In the genomic region with DNA sequence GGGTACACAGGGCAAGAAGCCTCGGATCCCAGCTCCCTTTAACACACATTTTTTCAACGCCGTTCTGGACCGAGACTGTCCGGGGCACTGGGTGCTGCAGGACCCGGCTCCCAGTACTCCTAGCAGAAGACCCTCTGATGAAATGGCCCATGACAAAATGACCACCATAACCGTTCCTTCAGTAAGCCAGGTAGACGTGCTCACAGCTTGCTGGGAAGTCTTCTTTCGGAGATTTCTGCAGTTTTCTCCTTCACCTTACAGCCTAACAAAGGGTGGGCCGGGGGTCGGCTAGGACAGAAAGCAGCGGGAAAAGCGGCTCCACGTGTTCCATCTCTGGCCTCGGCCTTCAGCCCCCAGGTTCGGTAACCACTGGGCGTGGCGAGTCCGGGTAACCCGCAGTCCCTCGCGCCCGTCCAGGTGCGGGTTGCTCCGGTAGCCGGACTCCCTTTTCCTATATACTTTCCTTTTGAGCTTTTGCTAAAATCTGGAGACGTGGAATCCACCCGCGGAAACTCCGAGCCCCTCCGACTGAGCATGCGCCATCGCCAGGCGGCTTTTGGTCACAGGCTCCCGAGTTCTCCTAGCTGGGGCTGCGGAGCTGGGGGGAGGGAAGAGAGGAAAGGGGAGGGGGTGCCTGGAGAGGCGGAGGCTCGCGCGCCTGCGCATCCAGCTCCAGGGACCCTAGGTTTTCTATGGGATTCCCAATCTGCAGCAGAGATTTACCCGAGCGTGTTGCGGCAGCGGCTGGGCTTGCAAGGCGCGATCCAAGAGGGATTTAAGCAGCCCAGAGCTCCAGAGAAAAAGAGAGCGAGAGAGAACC, we compare ENCODE assay signal across 2 cellular contexts.
TF ChIP-seq lines count a peak whose summit lies in the region.

Gene VSNL1 (plus strand): TSS at position 704 of the 820 bp plus-strand sequence. CDS start 51,379 bp downstream, outside the sequence.

TF ChIP-seq in GM23338, 12 proteins besides CTCF, POLR2A, EP300 and RAD21:
- TF ChIP-seq POLR2AphosphoS5 (IDR thresholded peaks at IDR 0.05; ENCODE audit: low read depth) (peak; percentile 77), EZH2phosphoT487 (IDR thresholded peaks at IDR 0.05; ENCODE audit: unreplicated experiment) (no peak), ZNF331 (CRISPR knock-in tag; IDR thresholded peaks at IDR 0.05; ENCODE audit: low read depth) (no peak), ETS1 (IDR thresholded peaks at IDR 0.05) (no peak)

TF ChIP-seq in H1, 55 proteins besides CTCF, POLR2A, EP300 and RAD21:
- TF ChIP-seq, protein P1, sequence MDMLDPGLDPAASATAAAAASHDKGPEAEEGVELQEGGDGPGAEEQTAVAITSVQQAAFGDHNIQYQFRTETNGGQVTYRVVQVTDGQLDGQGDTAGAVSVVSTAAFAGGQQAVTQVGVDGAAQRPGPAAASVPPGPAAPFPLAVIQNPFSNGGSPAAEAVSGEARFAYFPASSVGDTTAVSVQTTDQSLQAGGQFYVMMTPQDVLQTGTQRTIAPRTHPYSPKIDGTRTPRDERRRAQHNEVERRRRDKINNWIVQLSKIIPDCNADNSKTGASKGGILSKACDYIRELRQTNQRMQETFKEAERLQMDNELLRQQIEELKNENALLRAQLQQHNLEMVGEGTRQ (IDR thresholded peaks at IDR 0.05; ENCODE audit: low read length) = 0 out of 2 replicates have a peak, but pooled peaks have one; percentile 34
- TF ChIP-seq SIN3A (conservative IDR thresholded peaks at IDR 0.05 in 1 of 2, IDR thresholded peaks at IDR 0.05 in 1 of 2; ENCODE audit: low read depth in 1 of 2, low read length in 2 of 2) (0 out of 4 replicates have a peak, but pooled peaks of 1 of the 2 experiments have one; percentile 11), POLR2AphosphoS5 (IDR thresholded peaks at IDR 0.05; ENCODE audit: low read depth, low read length) (peak; percentile 10; the same call in 1 of the 2 replicates), EGR1 (IDR thresholded peaks at IDR 0.05; ENCODE audit: borderline replicate concordance, low read depth, low read length) (0 out of 2 replicates have a peak, but pooled peaks have one; percentile 19), CTBP2 (IDR thresholded peaks at IDR 0.05; ENCODE audit: borderline replicate concordance, insufficient read depth, insufficient read length, low read length) (peak; percentile 41), PHF8 (conservative IDR thresholded peaks at IDR 0.05; ENCODE audit: low read depth, low read length) (peak; percentile 63), EZH2 (IDR thresholded peaks at IDR 0.05; ENCODE audit: low read depth, low read length, severe bottlenecking) (no peak), YY1 (IDR thresholded peaks at IDR 0.05; ENCODE audit: low read depth, low read length) (peak; percentile 54; the same call in 1 of the 2 replicates), NRF1 (IDR thresholded peaks at IDR 0.05; ENCODE audit: low read depth, low read length) (peak; percentile 94), BCL11A (IDR thresholded peaks at IDR 0.05; ENCODE audit: low read depth in 2 of 2, low read length in 2 of 2) (no peak), GTF2F1 (IDR thresholded peaks at IDR 0.05; ENCODE audit: borderline replicate concordance, low read depth, low read length) (0 out of 2 replicates have a peak, but pooled peaks have one; percentile 34), JUND (IDR thresholded peaks at IDR 0.05; ENCODE audit: low read length) (no peak), TAF7 (optimal IDR thresholded peaks at IDR 0.05; ENCODE audit: borderline replicate concordance, low read depth, low read length) (peak; percentile 58), RFX5 (IDR thresholded peaks at IDR 0.05; ENCODE audit: borderline replicate concordance, low read depth, low read length) (no peak), BACH1 (IDR thresholded peaks at IDR 0.05; ENCODE audit: low read length) (peak; percentile 30), TAF1 (IDR thresholded peaks at IDR 0.05; ENCODE audit: low read depth, low read length) (peak; percentile 72; the same call in 1 of the 2 replicates), ZNF274 (IDR thresholded peaks at IDR 0.05; ENCODE audit: borderline replicate concordance, extremely low read depth, low read length) (no peak), SRF (IDR thresholded peaks at IDR 0.05; ENCODE audit: low read depth, low read length) (no peak), HDAC2 (IDR thresholded peaks at IDR 0.05; ENCODE audit: borderline replicate concordance in 1 of 2, low read depth in 2 of 2, low read length in 2 of 2) (peak in 1 of 2 experiments; percentile 43; a peak in 2 of 4 replicates), KDM4A (IDR thresholded peaks at IDR 0.05; ENCODE audit: low read depth, low read length, severe bottlenecking) (peak; percentile 56), RNF2 (IDR thresholded peaks at IDR 0.05; ENCODE audit: borderline replicate concordance, low read depth, low read length, missing control alignments, poor library complexity, severe bottlenecking) (peak; percentile 49), MAFK (IDR thresholded peaks at IDR 0.05; ENCODE audit: low read depth, low read length) (no peak), SP1 (IDR thresholded peaks at IDR 0.05; ENCODE audit: low read depth, low read length) (peak; percentile 89), SUZ12 (IDR thresholded peaks at IDR 0.05; ENCODE audit: low read length) (no peak), HDAC6 (IDR thresholded peaks at IDR 0.05; ENCODE audit: low read depth, low read length) (no peak), ASH2L (IDR thresholded peaks at IDR 0.05; ENCODE audit: low read length) (peak; percentile 89)
- TF ChIP-seq, protein P2, sequence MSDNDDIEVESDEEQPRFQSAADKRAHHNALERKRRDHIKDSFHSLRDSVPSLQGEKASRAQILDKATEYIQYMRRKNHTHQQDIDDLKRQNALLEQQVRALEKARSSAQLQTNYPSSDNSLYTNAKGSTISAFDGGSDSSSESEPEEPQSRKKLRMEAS (IDR thresholded peaks at IDR 0.05) = peak; percentile 98
- TF ChIP-seq, protein P3, sequence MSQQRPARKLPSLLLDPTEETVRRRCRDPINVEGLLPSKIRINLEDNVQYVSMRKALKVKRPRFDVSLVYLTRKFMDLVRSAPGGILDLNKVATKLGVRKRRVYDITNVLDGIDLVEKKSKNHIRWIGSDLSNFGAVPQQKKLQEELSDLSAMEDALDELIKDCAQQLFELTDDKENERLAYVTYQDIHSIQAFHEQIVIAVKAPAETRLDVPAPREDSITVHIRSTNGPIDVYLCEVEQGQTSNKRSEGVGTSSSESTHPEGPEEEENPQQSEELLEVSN (IDR thresholded peaks at IDR 0.05) = peak; percentile 99
- TF ChIP-seq, protein P4, sequence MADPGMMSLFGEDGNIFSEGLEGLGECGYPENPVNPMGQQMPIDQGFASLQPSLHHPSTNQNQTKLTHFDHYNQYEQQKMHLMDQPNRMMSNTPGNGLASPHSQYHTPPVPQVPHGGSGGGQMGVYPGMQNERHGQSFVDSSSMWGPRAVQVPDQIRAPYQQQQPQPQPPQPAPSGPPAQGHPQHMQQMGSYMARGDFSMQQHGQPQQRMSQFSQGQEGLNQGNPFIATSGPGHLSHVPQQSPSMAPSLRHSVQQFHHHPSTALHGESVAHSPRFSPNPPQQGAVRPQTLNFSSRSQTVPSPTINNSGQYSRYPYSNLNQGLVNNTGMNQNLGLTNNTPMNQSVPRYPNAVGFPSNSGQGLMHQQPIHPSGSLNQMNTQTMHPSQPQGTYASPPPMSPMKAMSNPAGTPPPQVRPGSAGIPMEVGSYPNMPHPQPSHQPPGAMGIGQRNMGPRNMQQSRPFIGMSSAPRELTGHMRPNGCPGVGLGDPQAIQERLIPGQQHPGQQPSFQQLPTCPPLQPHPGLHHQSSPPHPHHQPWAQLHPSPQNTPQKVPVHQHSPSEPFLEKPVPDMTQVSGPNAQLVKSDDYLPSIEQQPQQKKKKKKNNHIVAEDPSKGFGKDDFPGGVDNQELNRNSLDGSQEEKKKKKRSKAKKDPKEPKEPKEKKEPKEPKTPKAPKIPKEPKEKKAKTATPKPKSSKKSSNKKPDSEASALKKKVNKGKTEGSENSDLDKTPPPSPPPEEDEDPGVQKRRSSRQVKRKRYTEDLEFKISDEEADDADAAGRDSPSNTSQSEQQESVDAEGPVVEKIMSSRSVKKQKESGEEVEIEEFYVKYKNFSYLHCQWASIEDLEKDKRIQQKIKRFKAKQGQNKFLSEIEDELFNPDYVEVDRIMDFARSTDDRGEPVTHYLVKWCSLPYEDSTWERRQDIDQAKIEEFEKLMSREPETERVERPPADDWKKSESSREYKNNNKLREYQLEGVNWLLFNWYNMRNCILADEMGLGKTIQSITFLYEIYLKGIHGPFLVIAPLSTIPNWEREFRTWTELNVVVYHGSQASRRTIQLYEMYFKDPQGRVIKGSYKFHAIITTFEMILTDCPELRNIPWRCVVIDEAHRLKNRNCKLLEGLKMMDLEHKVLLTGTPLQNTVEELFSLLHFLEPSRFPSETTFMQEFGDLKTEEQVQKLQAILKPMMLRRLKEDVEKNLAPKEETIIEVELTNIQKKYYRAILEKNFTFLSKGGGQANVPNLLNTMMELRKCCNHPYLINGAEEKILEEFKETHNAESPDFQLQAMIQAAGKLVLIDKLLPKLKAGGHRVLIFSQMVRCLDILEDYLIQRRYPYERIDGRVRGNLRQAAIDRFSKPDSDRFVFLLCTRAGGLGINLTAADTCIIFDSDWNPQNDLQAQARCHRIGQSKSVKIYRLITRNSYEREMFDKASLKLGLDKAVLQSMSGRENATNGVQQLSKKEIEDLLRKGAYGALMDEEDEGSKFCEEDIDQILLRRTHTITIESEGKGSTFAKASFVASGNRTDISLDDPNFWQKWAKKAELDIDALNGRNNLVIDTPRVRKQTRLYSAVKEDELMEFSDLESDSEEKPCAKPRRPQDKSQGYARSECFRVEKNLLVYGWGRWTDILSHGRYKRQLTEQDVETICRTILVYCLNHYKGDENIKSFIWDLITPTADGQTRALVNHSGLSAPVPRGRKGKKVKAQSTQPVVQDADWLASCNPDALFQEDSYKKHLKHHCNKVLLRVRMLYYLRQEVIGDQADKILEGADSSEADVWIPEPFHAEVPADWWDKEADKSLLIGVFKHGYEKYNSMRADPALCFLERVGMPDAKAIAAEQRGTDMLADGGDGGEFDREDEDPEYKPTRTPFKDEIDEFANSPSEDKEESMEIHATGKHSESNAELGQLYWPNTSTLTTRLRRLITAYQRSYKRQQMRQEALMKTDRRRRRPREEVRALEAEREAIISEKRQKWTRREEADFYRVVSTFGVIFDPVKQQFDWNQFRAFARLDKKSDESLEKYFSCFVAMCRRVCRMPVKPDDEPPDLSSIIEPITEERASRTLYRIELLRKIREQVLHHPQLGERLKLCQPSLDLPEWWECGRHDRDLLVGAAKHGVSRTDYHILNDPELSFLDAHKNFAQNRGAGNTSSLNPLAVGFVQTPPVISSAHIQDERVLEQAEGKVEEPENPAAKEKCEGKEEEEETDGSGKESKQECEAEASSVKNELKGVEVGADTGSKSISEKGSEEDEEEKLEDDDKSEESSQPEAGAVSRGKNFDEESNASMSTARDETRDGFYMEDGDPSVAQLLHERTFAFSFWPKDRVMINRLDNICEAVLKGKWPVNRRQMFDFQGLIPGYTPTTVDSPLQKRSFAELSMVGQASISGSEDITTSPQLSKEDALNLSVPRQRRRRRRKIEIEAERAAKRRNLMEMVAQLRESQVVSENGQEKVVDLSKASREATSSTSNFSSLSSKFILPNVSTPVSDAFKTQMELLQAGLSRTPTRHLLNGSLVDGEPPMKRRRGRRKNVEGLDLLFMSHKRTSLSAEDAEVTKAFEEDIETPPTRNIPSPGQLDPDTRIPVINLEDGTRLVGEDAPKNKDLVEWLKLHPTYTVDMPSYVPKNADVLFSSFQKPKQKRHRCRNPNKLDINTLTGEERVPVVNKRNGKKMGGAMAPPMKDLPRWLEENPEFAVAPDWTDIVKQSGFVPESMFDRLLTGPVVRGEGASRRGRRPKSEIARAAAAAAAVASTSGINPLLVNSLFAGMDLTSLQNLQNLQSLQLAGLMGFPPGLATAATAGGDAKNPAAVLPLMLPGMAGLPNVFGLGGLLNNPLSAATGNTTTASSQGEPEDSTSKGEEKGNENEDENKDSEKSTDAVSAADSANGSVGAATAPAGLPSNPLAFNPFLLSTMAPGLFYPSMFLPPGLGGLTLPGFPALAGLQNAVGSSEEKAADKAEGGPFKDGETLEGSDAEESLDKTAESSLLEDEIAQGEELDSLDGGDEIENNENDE (IDR thresholded peaks at IDR 0.05; ENCODE audit: insufficient replicate concordance, low read length) = no peak
